ENCODE assay signal across 9 cellular contexts in the genomic region with DNA sequence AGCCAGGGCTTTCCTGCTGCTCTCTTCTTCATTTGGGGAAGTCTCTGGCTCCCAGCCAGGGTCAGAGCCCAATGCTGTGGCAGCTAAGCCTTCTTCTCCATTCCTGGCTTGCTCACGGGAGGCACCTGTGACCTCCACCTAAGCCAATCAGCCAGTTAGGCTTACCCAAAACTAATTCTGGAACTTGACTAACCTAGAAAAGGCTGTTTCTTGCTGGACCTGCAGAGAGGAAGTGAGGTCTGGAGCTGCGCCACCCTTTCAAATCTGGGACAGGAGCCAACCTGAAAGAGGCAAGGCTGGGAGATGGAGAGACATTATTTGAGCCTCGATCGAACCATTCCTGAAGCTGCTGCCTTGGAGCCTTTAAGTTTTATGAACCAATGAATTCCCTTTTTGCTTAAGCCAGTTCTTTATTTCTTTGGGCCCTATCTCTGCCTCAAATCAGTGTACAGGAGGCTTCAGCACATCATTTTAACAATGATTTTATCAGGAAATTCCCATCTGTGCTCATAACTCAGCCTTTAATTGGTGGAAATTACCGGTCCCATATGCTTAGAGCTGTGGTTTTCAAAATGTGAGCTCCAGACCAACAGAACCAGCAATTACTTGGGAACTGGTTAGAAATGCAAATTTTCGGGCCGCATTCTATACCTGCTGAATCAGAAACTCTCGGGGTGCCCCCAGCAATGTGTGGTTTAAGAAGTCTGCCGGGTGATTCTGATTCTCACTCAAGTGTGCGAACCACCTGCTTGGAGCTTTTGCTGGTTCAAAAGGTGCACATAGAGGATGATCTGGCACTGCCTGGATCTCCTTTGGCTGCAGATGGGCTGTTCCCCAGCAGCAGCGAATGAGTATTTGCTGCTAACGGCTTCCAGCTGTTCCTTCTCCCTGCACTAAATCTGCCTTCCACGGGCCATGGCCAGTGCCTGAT. TPM values are rescaled to one million over a fixed set of nuclear protein-coding genes. Genes with fewer than 3 reads are reported as not detected.
DNase-seq lines count a peak whose midpoint lies in the region; ATAC-seq and TF ChIP-seq lines count a peak whose summit lies in the region.
"Had no signal": no experiment of that assay in that cellular context is flagged by ENCODE, and none has a peak within 500 bp of the region (broad histone marks: within the 10 kb centered on the region; RNA-seq: fewer than 3 reads in every experiment).

No MANE protein-coding gene starts in this region.

- CTCF ChIA-PET in IMR-90 (lab: Yijun Ruan, JAX) = no interaction called here

- no peaks in the 10 kb centered on the region for H3K9me3 ChIP-seq in IMR-90 (ENCODE audit: control insufficient read depth, insufficient read depth, low read length)
- H3K9me3 ChIP-seq: upper lobe of left lung had no signal

- no peak overlapping the region for H3K18ac ChIP-seq in IMR-90 (ENCODE audit: low read depth, low read length)

- H2AFZ ChIP-seq in IMR-90 (replicated peaks; ENCODE audit: low read length, poor library complexity) = peak overlapping the region; percentile 59

- POLR2A ChIA-PET in IMR-90 (lab: Charles Lee; ENCODE audit: unreplicated experiment) = no interaction called here

- no peaks in the 10 kb centered on the region for H3K79me1 ChIP-seq in IMR-90 (ENCODE audit: low read depth in 1 of 2, low read length in 2 of 2)

- ATAC-seq in GM21526 (IDR thresholded peaks at IDR 0.05; ENCODE audit: low FRiP score, unreplicated experiment) (peak; percentile 62), IMR-90 (ENCODE audit: low read depth) (no peak), GM19324 (IDR thresholded peaks at IDR 0.05; ENCODE audit: low FRiP score, unreplicated experiment) (no peak)

- in situ Hi-C loops in IMR-90 (cut with MboI; ENCODE audit: low sequenced_read_pairs) = no loop called here

- H2AK5ac ChIP-seq in IMR-90 (ENCODE audit: low read depth, low read length) = peak overlapping the region; percentile 79

- DNase-seq in EL (peak; percentile 58), IMR-90 (peak; percentile 58), cardiac fibroblast (ENCODE audit: low read depth in 2 of 2) (peak; percentile 73 to 85), stromal cell of bone marrow (ENCODE audit: low read depth) (peak; percentile 43), superior temporal gyrus (ENCODE audit: extremely low spot score) (no peak)
- no peak for DNase-seq in activated CD4-positive, alpha-beta T cell treated with anti-CD3 and anti-CD28 coated beads for 1 hour

- no peaks in the 10 kb centered on the region for H3K36me3 ChIP-seq in IMR-90 (ENCODE audit: control insufficient read depth, insufficient read depth, low read length)
- H3K36me3 ChIP-seq: upper lobe of left lung had no signal

- H3K4me3 ChIP-seq in IMR-90 (ENCODE audit: insufficient read depth, low read depth, low read length) = no peak overlapping the region
- H3K4me3 ChIP-seq in cardiac fibroblast (replicated peaks in 1 of 2; ENCODE audit: low read depth in 2 of 2, low read length in 2 of 2) = no peak overlapping the region
- H3K4me3 ChIP-seq: upper lobe of left lung had no signal

- BruUV-seq in IMR-90 (replicated peaks; lab: Mats Ljungman, UMichigan) = no TSS peak

- no peak overlapping the region for H3K56ac ChIP-seq in IMR-90 (ENCODE audit: extremely low read depth, insufficient read depth, low read length)

- no peaks in the 10 kb centered on the region for H4K20me1 ChIP-seq in IMR-90 (ENCODE audit: insufficient read depth, low read length)

- no peak overlapping the region for H2AK9ac ChIP-seq in IMR-90 (replicated peaks; ENCODE audit: low read depth, low read length, poor library complexity)

- no peak overlapping the region for H2BK120ac ChIP-seq in IMR-90 (ENCODE audit: low read depth, low read length)

- no peak for TF ChIP-seq POLR2A in IMR-90 (IDR thresholded peaks at IDR 0.05; ENCODE audit: low read depth, low read length)

- H2BK5ac ChIP-seq in IMR-90 (ENCODE audit: low read depth, low read length, poor library complexity, severe bottlenecking) = no peak overlapping the region

- peak overlapping the region; percentile 12; the same call in 1 of the 2 replicates for H4K91ac ChIP-seq in IMR-90 (ENCODE audit: insufficient read depth, low read depth, low read length)

- H3K9me1 ChIP-seq in IMR-90 (ENCODE audit: insufficient read depth, low read length) = peaks cover 6% of the 10 kb centered on the region

- intact Hi-C loops in IMR-90 (cut with micrococcal nuclease) = no loop called here

- peak overlapping the region; percentile 60 for H3K4ac ChIP-seq in IMR-90 (ENCODE audit: low read depth, low read length)

- H3K4me1 ChIP-seq in IMR-90 (ENCODE audit: control insufficient read depth, insufficient read depth, low read length) = peaks cover 5% of the 10 kb centered on the region; the same call in 1 of the 2 replicates

- H3K9ac ChIP-seq in IMR-90 (ENCODE audit: low read depth, low read length) = no peak overlapping the region

- H3K23ac ChIP-seq in IMR-90 (ENCODE audit: low read depth, low read length) = no peak overlapping the region

- WGBS in IMR-90 (ENCODE audit: extremely low coverage in 2 of 2, insufficient read length in 1 of 2), 2 experiments = 62% methylated on average over 6 of the region's 13 CpGs; no CpG with 5 or more reads in 1 of the 2 experiments

- H3K4me2 ChIP-seq in IMR-90 (ENCODE audit: low read depth, low read length) = no peak overlapping the region

- H4K8ac ChIP-seq in IMR-90 (ENCODE audit: low read depth in 2 of 2, low read length in 2 of 2) = peak overlapping the region in 1 of 2 experiments; percentile 12; a peak in 1 of 4 replicates

- no peak overlapping the region for H3K27ac ChIP-seq in IMR-90 (ENCODE audit: insufficient read depth, low read length)
- H3K27ac ChIP-seq: upper lobe of left lung had no signal

- TF ChIP-seq CTCF in IMR-90 (conservative IDR thresholded peaks at IDR 0.05; ENCODE audit: low read depth, low read length) (no peak), cardiac fibroblast (IDR thresholded peaks at IDR 0.05; ENCODE audit: low read depth, low read length) (no peak)

- H2BK15ac ChIP-seq in IMR-90 (ENCODE audit: low read depth, low read length) = 0 out of 3 replicates have a peak overlapping the region, but pooled peaks have one; percentile 63

- H2BK20ac ChIP-seq in IMR-90 (ENCODE audit: low read depth, low read length) = no peak overlapping the region

- H3K27me3 ChIP-seq in IMR-90 (ENCODE audit: control insufficient read depth, insufficient read depth, low read length) = no peaks in the 10 kb centered on the region
- H3K27me3 ChIP-seq: upper lobe of left lung had no signal

- H4K5ac ChIP-seq in IMR-90 (ENCODE audit: low read depth, low read length) = no peak overlapping the region

- peak overlapping the region; percentile 44; the same call in 1 of the 2 replicates for H3K14ac ChIP-seq in IMR-90 (replicated peaks; ENCODE audit: low read depth, low read length)

- no peak for TF ChIP-seq RAD21 in IMR-90 (IDR thresholded peaks at IDR 0.05; ENCODE audit: low read length)

- dilution Hi-C loops in IMR-90 (cut with HindIII; ENCODE audit: low sequenced_read_pairs, unreplicated experiment) = no loop called here

TF ChIP-seq in IMR-90, 13 proteins besides CTCF, POLR2A, EP300 and RAD21:
- TF ChIP-seq, protein P1, sequence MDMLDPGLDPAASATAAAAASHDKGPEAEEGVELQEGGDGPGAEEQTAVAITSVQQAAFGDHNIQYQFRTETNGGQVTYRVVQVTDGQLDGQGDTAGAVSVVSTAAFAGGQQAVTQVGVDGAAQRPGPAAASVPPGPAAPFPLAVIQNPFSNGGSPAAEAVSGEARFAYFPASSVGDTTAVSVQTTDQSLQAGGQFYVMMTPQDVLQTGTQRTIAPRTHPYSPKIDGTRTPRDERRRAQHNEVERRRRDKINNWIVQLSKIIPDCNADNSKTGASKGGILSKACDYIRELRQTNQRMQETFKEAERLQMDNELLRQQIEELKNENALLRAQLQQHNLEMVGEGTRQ (IDR thresholded peaks at IDR 0.05; ENCODE audit: low read depth, low read length) = no peak
- no peak for TF ChIP-seq BHLHE40 (IDR thresholded peaks at IDR 0.05; ENCODE audit: low read depth, low read length)
- TF ChIP-seq CEBPB (IDR thresholded peaks at IDR 0.05; ENCODE audit: low read depth, low read length) = no peak
- TF ChIP-seq SMC3 (IDR thresholded peaks at IDR 0.05; ENCODE audit: low read depth, low read length) = no peak
- TF ChIP-seq, protein P2, sequence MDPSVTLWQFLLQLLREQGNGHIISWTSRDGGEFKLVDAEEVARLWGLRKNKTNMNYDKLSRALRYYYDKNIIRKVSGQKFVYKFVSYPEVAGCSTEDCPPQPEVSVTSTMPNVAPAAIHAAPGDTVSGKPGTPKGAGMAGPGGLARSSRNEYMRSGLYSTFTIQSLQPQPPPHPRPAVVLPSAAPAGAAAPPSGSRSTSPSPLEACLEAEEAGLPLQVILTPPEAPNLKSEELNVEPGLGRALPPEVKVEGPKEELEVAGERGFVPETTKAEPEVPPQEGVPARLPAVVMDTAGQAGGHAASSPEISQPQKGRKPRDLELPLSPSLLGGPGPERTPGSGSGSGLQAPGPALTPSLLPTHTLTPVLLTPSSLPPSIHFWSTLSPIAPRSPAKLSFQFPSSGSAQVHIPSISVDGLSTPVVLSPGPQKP (IDR thresholded peaks at IDR 0.05; ENCODE audit: borderline replicate concordance, low read depth, low read length) = no peak
- TF ChIP-seq MAFK (IDR thresholded peaks at IDR 0.05; ENCODE audit: low read depth, low read length) = no peak
- TF ChIP-seq MAZ (IDR thresholded peaks at IDR 0.05; ENCODE audit: borderline replicate concordance, low read depth, low read length) = no peak
- no peak for TF ChIP-seq RFX5 (IDR thresholded peaks at IDR 0.05; ENCODE audit: low read depth, low read length)
- no peak for TF ChIP-seq NFE2L2 (IDR thresholded peaks at IDR 0.05; ENCODE audit: low read depth, low read length)
- no peak for TF ChIP-seq FOS (IDR thresholded peaks at IDR 0.05; ENCODE audit: low read depth, low read length)
- no peak for TF ChIP-seq MXI1 (IDR thresholded peaks at IDR 0.05; ENCODE audit: borderline replicate concordance, low read depth, low read length)
- TF ChIP-seq CHD1 (IDR thresholded peaks at IDR 0.05; ENCODE audit: low read depth, low read length) = no peak
- TF ChIP-seq RCOR1 (IDR thresholded peaks at IDR 0.05; ENCODE audit: insufficient replicate concordance, low read length) = no peak

RNA-seq across cellular contexts. Expression of a gene that starts 35.9 kb away (rescaled TPM):
- total RNA-seq in IMR-90 (2012; rRNA removed) = 8.2 and 9.4 TPM in 2 replicates
- polyA plus RNA-seq in IMR-90 (2012; rRNA removed) = 18.0 and 21.2 TPM in 2 replicates
- polyA plus RNA-seq in IMR-90 (2012; cell fraction: cytosol; rRNA removed) = 21.7 and 23.3 TPM in 2 replicates
- polyA plus RNA-seq in IMR-90 (2012; cell fraction: nucleus; rRNA removed; ENCODE audit: low replicate concordance) = 21.1 and 27.3 TPM in 2 replicates

Comparison
In these comparisons a context has a peak if more than half of its experiments do, and no peak if none do; other contexts are left out.
1. DNase-seq: peak in EL (single experiment), IMR-90 (single experiment), cardiac fibroblast (2 of 2) and stromal cell of bone marrow (single experiment); none in activated CD4-positive, alpha-beta T cell treated with anti-CD3 and anti-CD28 coated beads for 1 hour (single experiment) and superior temporal gyrus (single experiment).